8 cellular contexts compared by ENCODE assay signal in the genomic region with DNA sequence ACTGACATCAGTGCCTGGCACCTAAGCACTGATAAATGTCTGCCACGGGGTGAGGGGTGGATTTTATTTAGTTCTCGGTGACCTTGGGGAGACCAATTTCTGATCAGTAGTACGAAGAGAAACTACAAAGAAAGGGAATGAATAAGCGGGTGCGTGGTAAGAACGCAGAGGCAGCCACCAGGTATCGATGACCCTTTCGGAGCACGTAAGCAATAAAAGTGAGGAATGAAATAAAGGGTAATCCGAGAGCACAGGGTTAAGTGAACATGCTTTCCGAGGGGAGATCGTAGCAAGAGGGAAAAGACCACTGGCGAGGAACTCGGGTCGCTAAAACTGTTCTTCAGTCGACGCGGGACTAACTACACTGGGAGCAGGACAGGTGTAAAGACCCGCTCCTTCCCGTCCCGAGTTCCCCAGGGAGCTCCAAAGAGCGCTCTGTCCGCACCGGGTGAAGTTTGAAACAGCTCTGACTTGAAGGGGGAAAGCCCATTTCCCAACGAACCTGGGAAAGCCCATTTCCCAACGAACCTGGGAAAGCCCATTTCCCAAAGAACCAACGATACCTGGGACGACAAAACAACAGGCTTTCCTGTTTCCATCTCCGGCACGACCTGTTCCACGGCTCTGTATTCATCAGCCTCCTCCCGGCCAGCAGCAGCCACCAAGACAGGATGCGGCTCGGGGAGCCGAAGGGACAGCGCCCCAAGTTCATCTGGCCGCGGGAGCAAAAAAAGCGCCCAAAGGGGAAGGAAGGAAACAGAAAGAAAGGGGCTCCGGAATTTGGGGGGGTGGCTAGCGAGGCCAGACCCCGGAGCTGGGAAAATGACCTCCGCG. TPM values are rescaled to one million over a fixed set of nuclear protein-coding genes. Genes with fewer than 3 reads are reported as not detected.
DNase-seq lines count a peak whose midpoint lies in the region; ATAC-seq, FAIRE-seq and TF ChIP-seq lines count a peak whose summit lies in the region.

No MANE protein-coding gene starts in this region.

- TF ChIP-seq CTCF in bronchial epithelial cell (IDR thresholded peaks at IDR 0.05; ENCODE audit: insufficient read depth, low read length, severe bottlenecking) (no peak), HepG2 (CRISPR knock-in tag; IDR thresholded peaks at IDR 0.05) (no peak)

- in situ Hi-C loops in HepG2 (cut with HindIII; ENCODE audit: extremely low pct_ligation_motif_present, low pct_unique_long_range_greater_than_20kb), result no loop called here

- peak overlapping the region; percentile 76 for H2AFZ ChIP-seq in HepG2 (ENCODE audit: low read length)

- H3K4me2 ChIP-seq in HepG2 (ENCODE audit: low read depth, low read length), result peak overlapping the region; percentile 99

- no peaks in the 10 kb centered on the region for H3K27me3 ChIP-seq in bronchial epithelial cell (ENCODE audit: control insufficient read depth, insufficient read depth, low read length)
- peaks cover 2 to 13% of the 10 kb centered on the region in 2 experiments for H3K27me3 ChIP-seq in HepG2 (ENCODE audit: control insufficient read depth in 1 of 2, insufficient read depth in 2 of 2, low read length in 2 of 2)

- ATAC-seq in GM18511 (IDR thresholded peaks at IDR 0.05; ENCODE audit: unreplicated experiment) (peak; percentile 41), HepG2 (peak; percentile 66)

- no peak for TF ChIP-seq POLR2A in HepG2 (IDR thresholded peaks at IDR 0.05; ENCODE audit: insufficient read depth in 1 of 2, low read depth in 2 of 2, low read length in 2 of 2)

- H3K9ac ChIP-seq in HepG2 (ENCODE audit: insufficient read depth, low read depth, low read length), result peak overlapping the region; percentile 71

- CTCF ChIA-PET in HepG2 (lab: Yijun Ruan, JAX; ENCODE audit: low intra/inter-chr PET ratio, low total read pairs), result no interaction called here

- TF ChIP-seq EP300 in HepG2 (IDR thresholded peaks at IDR 0.05; ENCODE audit: low read depth in 2 of 2, low read length in 2 of 2) (no peak), HepG2 (CRISPR knock-in tag; IDR thresholded peaks at IDR 0.05; ENCODE audit: borderline replicate concordance) (no peak)

- H3K9me3 ChIP-seq in HepG2 (ENCODE audit: low read length), result no peaks in the 10 kb centered on the region

- intact Hi-C loops in HepG2 (cut with micrococcal nuclease; ENCODE audit: unreplicated experiment), result loop anchor here (5.0 kb wide), 2 partner anchors 146 to 166 kb away; no protein-coding TSS in a partner anchor

- H3K4me3 ChIP-seq in bronchial epithelial cell (ENCODE audit: low read depth, low read length), result peak overlapping the region; percentile 83
- H3K4me3 ChIP-seq in HepG2 (replicated peaks in 1 of 3; ENCODE audit: insufficient read depth in 1 of 3, low read depth in 2 of 3, low read length in 3 of 3), result peak overlapping the region; percentile 85 to 89 (median 87)

- H3K4me1 ChIP-seq in HepG2 (ENCODE audit: insufficient read depth, low read length), result peaks cover 8% of the 10 kb centered on the region

- no peak for FAIRE-seq in bronchial epithelial cell (lab: Jason Lieb, UNC)
- peak; percentile 12 for FAIRE-seq in HepG2 (lab: Jason Lieb, UNC)

- 33% methylated on average over 36 of the region's 44 CpGs for WGBS in HepG2 (ENCODE audit: low lambda C conversion rate)

- no peaks in the 10 kb centered on the region for H4K20me1 ChIP-seq in HepG2 (ENCODE audit: insufficient read depth, low read length)

- POLR2A ChIA-PET in HepG2 (lab: Yijun Ruan, JAX), result interaction anchor here (2.8 kb wide), 1 partner anchor 143 kb away, joined by 8 read pairs; a partner anchor contains a TSS

- DNase-seq in Ammon's horn (ENCODE audit: low spot score), result peak; percentile 13
- DNase-seq in M059J (ENCODE audit: low read depth), result peak; percentile 41
- DNase-seq in bronchial epithelial cell (ENCODE audit: low read depth), result peak; percentile 18
- no peak for DNase-seq in HepG2 (ENCODE audit: low spot score)
- no peak for DNase-seq in HUDEP-2 (lab: John Stamatoyannopoulos, UW; ENCODE audit: unreplicated experiment in 76 of 76)
- no peak for DNase-seq in SIG-M5 (lab: John Stamatoyannopoulos, UW)

- no peak for TF ChIP-seq RAD21 in HepG2 (CRISPR knock-in tag; IDR thresholded peaks at IDR 0.05)

- H3K79me2 ChIP-seq in HepG2 (ENCODE audit: insufficient read depth, low read length), result no peaks in the 10 kb centered on the region

- BruUV-seq in HepG2 (replicated peaks; lab: Mats Ljungman, UMichigan), result no TSS peak

- H3K27ac ChIP-seq in HepG2 (ENCODE audit: extremely low read length, insufficient read depth, low read length) (no peak overlapping the region), temporal lobe (ENCODE audit: low read depth, low read length) (peak overlapping the region; percentile 7)

- H3K36me3 ChIP-seq in bronchial epithelial cell (ENCODE audit: control insufficient read depth, insufficient read depth, low read length) (no peaks in the 10 kb centered on the region), HepG2 (replicated peaks in 1 of 2; ENCODE audit: control insufficient read depth in 1 of 2, insufficient read depth in 2 of 2, low read length in 2 of 2) (no peaks in the 10 kb centered on the region)

TF ChIP-seq in HepG2, 621 proteins besides CTCF, POLR2A, EP300 and RAD21 (continues in another document):
- TF ChIP-seq HDAC1 (CRISPR knock-in tag; IDR thresholded peaks at IDR 0.05) (peak; percentile 26; the same call in 1 of the 2 replicates), ISL2 (CRISPR knock-in tag; IDR thresholded peaks at IDR 0.05) (no peak), ZNF816 (CRISPR knock-in tag; IDR thresholded peaks at IDR 0.05; ENCODE audit: borderline replicate concordance) (peak; percentile 33; the same call in 1 of the 2 replicates), ZFP82 (CRISPR knock-in tag; IDR thresholded peaks at IDR 0.05; ENCODE audit: borderline replicate concordance) (peak; percentile 67; the same call in 1 of the 2 replicates), ZNF121 (CRISPR knock-in tag; IDR thresholded peaks at IDR 0.05) (0 out of 2 replicates have a peak, but pooled peaks have one; percentile 20), HOXD1 (CRISPR knock-in tag; IDR thresholded peaks at IDR 0.05) (no peak)

RNA-seq across cellular contexts. Expression of a gene that starts 1.0 kb away (rescaled TPM):
- total RNA-seq in M059J (2014; rRNA removed; shearing (Covaris generic)), result 7.1 and 8.0 TPM in 2 replicates
- total RNA-seq in bronchial epithelial cell (22.1 and 45.6 TPM in 2 replicates), HepG2 (2016; rRNA removed; fragmentation: Illumina TruSeq; extraction: Trizol) (5.1 and 7.3 TPM in 2 replicates), temporal lobe (3.9 TPM)
- 0.40 and 1.1 TPM in 2 replicates for total RNA-seq in HepG2 (2016; cell fraction: cytosol; rRNA removed; fragmentation: Illumina TruSeq; extraction: Trizol; ENCODE audit: low read depth)
- total RNA-seq in HepG2 (2016; cell fraction: insoluble cytoplasmic fraction; rRNA removed; fragmentation: Illumina TruSeq; extraction: Trizol), result 4.3 and 8.0 TPM in 2 replicates
- total RNA-seq in HepG2 (2016; cell fraction: membrane; rRNA removed; fragmentation: Illumina TruSeq; extraction: Trizol), result 2.5 and 3.4 TPM in 2 replicates
- total RNA-seq in HepG2 (2016; cell fraction: nucleus; rRNA removed; fragmentation: Illumina TruSeq; extraction: Trizol), result 8.0 TPM in 2 replicates
- 4.5 and 4.7 TPM in 2 replicates for polyA plus RNA-seq in HepG2 (2011; rRNA removed)
- polyA plus RNA-seq in HepG2 (2011; cell fraction: cytosol; rRNA removed), result 2.0 and 3.0 TPM in 2 replicates
- polyA plus RNA-seq in HepG2 (2011; cell fraction: nucleus; rRNA removed), result 1.8 and 2.0 TPM in 2 replicates
- 3.1 and 3.4 TPM in 2 replicates for polyA plus RNA-seq in HepG2 (2012)
- 0.42 and 0.61 TPM in 2 replicates for polyA plus RNA-seq in HepG2 (2016; cell fraction: cytosol; fragmentation: Illumina TruSeq; extraction: Trizol; ENCODE audit: low read depth)
- polyA plus RNA-seq in HepG2 (2016; cell fraction: insoluble cytoplasmic fraction; fragmentation: Illumina TruSeq; extraction: Trizol; ENCODE audit: low read depth), result 4.1 and 5.1 TPM in 2 replicates
- polyA plus RNA-seq in HepG2 (2016; cell fraction: membrane; fragmentation: Illumina TruSeq; extraction: Trizol; ENCODE audit: low read depth), result 1.4 and 1.7 TPM in 2 replicates
- 8.6 and 10.3 TPM in 2 replicates for polyA plus RNA-seq in HepG2 (2016; cell fraction: nucleus; fragmentation: Illumina TruSeq; extraction: Trizol; ENCODE audit: insufficient read depth, low read depth)
- 4.1 and 5.9 TPM in 2 replicates for polyA minus RNA-seq in HepG2 (2011; rRNA and poly(A)+ RNA removed; ENCODE audit: low replicate concordance)
- polyA minus RNA-seq in HepG2 (2011; cell fraction: cytosol; rRNA and poly(A)+ RNA removed), result 3.6 and 4.6 TPM in 2 replicates
- 2.7 and 5.0 TPM in 2 replicates for polyA minus RNA-seq in HepG2 (2011; cell fraction: nucleus; rRNA and poly(A)+ RNA removed)

Comparison
In these comparisons a context has a peak if more than half of its experiments do, and no peak if none do; other contexts are left out.
1. DNase-seq: peak in Ammon's horn (single experiment), M059J (single experiment) and bronchial epithelial cell (single experiment); none in HepG2 (single experiment), HUDEP-2 (0 of 76) and SIG-M5 (single experiment).